Comparison of ENCODE assay signal across 1 cellular context in the genomic region with DNA sequence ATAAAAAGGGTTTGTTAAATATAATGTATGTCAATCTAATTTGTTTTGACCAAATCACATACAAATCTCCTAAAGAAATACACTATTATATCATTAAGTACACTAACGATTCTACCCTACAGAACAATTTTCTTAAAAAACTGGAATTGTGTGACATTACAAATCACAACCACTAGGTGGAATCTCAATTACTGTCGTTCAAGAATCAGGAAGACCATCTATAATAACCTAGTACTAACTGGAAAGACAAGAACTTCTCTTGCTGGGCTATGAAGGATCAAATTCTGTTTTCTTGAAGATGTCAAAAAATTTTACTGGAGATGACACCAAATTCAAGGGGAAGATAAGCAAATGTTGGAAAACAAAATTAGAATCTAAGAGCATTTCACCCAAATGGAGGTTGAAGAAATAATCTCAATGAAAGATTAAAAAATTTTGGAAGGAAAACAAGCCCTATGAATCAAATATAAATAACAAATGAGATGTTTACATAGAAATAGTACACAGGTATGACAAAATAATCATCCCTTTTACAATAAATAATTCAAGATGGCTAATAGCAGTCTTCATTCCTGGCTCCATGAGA.
TF ChIP-seq lines count a peak whose summit lies in the region.

No MANE protein-coding gene starts in this region.

TF ChIP-seq in HepG2, 621 proteins besides CTCF, POLR2A, EP300 and RAD21 (continued from another document):
- TF ChIP-seq, protein P1, sequence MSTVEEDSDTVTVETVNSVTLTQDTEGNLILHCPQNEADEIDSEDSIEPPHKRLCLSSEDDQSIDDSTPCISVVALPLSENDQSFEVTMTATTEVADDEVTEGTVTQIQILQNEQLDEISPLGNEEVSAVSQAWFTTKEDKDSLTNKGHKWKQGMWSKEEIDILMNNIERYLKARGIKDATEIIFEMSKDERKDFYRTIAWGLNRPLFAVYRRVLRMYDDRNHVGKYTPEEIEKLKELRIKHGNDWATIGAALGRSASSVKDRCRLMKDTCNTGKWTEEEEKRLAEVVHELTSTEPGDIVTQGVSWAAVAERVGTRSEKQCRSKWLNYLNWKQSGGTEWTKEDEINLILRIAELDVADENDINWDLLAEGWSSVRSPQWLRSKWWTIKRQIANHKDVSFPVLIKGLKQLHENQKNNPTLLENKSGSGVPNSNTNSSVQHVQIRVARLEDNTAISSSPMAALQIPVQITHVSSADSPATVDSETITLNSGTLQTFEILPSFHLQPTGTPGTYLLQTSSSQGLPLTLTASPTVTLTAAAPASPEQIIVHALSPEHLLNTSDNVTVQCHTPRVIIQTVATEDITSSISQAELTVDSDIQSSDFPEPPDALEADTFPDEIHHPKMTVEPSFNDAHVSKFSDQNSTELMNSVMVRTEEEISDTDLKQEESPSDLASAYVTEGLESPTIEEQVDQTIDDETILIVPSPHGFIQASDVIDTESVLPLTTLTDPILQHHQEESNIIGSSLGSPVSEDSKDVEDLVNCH (CRISPR knock-in tag; IDR thresholded peaks at IDR 0.05): no peak
- peak; percentile 56; the same call in 1 of the 2 replicates for TF ChIP-seq MIXL1 (CRISPR knock-in tag; IDR thresholded peaks at IDR 0.05)
